ENCODE assay signal across 14 cellular contexts in the genomic region with DNA sequence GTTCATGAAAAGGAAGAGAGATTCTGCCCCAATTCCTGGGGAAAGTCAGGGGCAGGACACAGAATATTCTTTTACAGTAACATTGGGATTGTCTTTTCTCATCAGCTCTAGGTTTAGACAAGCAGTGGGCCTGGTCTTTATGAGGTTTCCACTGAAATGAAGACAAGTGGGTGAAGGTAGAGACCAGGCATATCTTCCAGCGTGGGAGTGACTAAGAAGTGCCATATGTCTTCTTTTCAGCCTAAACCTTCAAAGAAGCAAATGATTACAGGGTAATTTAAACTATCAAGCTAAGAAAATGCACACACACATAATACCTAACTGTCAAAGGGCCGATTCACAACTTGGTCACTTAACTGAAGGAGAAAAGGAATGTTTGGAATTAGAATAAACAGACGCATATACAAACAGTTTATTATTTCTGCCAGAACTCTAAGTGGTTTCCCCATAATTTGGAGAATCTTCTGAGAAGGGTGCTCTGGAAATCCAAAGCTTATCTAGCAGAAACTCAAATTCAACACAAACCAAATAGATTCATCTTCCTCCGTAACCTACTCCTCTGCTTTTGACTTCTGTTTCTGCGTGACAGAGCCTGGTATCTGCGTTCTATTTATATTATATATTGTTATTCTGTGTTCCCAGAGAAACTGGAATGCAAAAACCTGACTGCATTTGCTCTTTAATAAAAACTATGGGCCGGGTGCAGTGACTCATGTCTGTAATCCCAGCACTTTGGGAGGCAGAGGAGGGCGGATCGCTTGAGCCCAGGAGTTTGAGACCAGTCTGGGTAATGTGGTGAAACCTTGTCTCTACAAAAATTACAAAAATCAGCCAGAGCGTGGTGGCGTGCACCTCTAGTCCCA. TPM values are rescaled to one million over a fixed set of nuclear protein-coding genes. Genes with fewer than 3 reads are reported as not detected.
DNase-seq lines count a peak whose midpoint lies in the region; ATAC-seq and TF ChIP-seq lines count a peak whose summit lies in the region.
"Had no signal": no experiment of that assay in that cellular context is flagged by ENCODE, and none has a peak within 500 bp of the region (broad histone marks: within the 10 kb centered on the region; RNA-seq: fewer than 3 reads in every experiment).

No MANE protein-coding gene starts in this region.

- DNase-seq in HAP-1 (ENCODE audit: low spot score in 2 of 2): peak; percentile 10 to 33
- DNase-seq in amniotic stem cell (lab: John Stamatoyannopoulos, UW): peak; percentile 59
- DNase-seq in islet precursor cell: peak; percentile 63
- peak in 1 of 2 donors; percentile 7 for DNase-seq in thyroid gland
- no peak for DNase-seq in activated T-cell treated with anti-CD3 and anti-CD28 coated beads, Interleukin-2, amount 50 U/mL, for 24 hours
- DNase-seq in NCI-H1105 treated with DMSO at 0.1 percent for 48 hours (lab: John Stamatoyannopoulos, UW): no peak
- DNase-seq: midbrain, NCI-H446, right cardiac atrium, T-helper 17 cell had no signal

- ATAC-seq in HG03280 (IDR thresholded peaks at IDR 0.05; ENCODE audit: unreplicated experiment): no peak
- ATAC-seq: Panc1, right cardiac atrium, T-helper 17 cell had no signal

- H3K27me3 Mint-ChIP-seq in activated T-cell treated with anti-CD3 and anti-CD28 coated beads, Interleukin-2, amount 50 U/mL, for 24 hours: no peaks in the 10 kb centered on the region

- H3K27me3 ChIP-seq in HAP-1 (ENCODE audit: low read depth): no peaks in the 10 kb centered on the region
- H3K27me3 ChIP-seq in thyroid gland: no peaks in the 10 kb centered on the region
- H3K27me3 ChIP-seq: cardiac muscle cell had no signal

- no peaks in the 10 kb centered on the region for H3K9me3 Mint-ChIP-seq in activated T-cell treated with anti-CD3 and anti-CD28 coated beads, Interleukin-2, amount 50 U/mL, for 24 hours
- H3K9me3 Mint-ChIP-seq: activated T-helper 2 cell treated with anti-CD3 and anti-CD28 coated beads, Interferon-gamma antibody, Interleukin-2, Interleukin-4, amounts not matched to agents 10 μg/mL and 5 μg/mL and 100 μg/mL, durations not matched to agents 14 hours and 24 hours and 36 hours had no signal

- peak overlapping the region in 2 of 3 donors; percentile 0 to 66 for H3K27ac ChIP-seq in thyroid gland
- H3K27ac ChIP-seq: cardiac muscle cell had no signal

- no peak for TF ChIP-seq CTCF in thyroid gland (IDR thresholded peaks at IDR 0.05)

- H3K4me3 Mint-ChIP-seq in activated T-cell treated with anti-CD3 and anti-CD28 coated beads, Interleukin-2, amount 50 U/mL, for 24 hours: no peak overlapping the region
- H3K4me3 Mint-ChIP-seq: T-helper 17 cell had no signal

- TF ChIP-seq POLR2A in thyroid gland (IDR thresholded peaks at IDR 0.05): no peak

- in situ Hi-C loops in HAP-1 (cut with MboI; ENCODE audit: low sequenced_read_pairs): no loop called here

- intact Hi-C loops in thyroid gland (cut with DNase I): no loop called here

- H3K27ac Mint-ChIP-seq in activated T-cell treated with anti-CD3 and anti-CD28 coated beads, Interleukin-2, amount 50 U/mL, for 24 hours: no peak overlapping the region
- H3K27ac Mint-ChIP-seq: activated T-helper 2 cell treated with anti-CD3 and anti-CD28 coated beads, Interferon-gamma antibody, Interleukin-2, Interleukin-4, amounts not matched to agents 10 μg/mL and 5 μg/mL and 100 μg/mL, durations not matched to agents 14 hours and 24 hours and 36 hours; T-helper 17 cell had no signal

- no peaks in the 10 kb centered on the region for H3K9me3 ChIP-seq in HAP-1
- no peaks in the 10 kb centered on the region for H3K9me3 ChIP-seq in thyroid gland

- H3K36me3 Mint-ChIP-seq in activated T-cell treated with anti-CD3 and anti-CD28 coated beads, Interleukin-2, amount 50 U/mL, for 24 hours (ENCODE audit: low read depth): no peaks in the 10 kb centered on the region

- H3K36me3 ChIP-seq in HAP-1 (replicated peaks) (no peaks in the 10 kb centered on the region), thyroid gland (no peaks in the 10 kb centered on the region)
- H3K36me3 ChIP-seq: cardiac muscle cell had no signal

- no peaks in the 10 kb centered on the region for H3K4me1 Mint-ChIP-seq in activated T-cell treated with anti-CD3 and anti-CD28 coated beads, Interleukin-2, amount 50 U/mL, for 24 hours (ENCODE audit: low read depth)
- H3K4me1 Mint-ChIP-seq: T-helper 17 cell had no signal

- WGBS in thyroid gland, 2 donors: 59 to 60% methylated on average over 11 of the region's 11 CpGs

- H3K4me3 ChIP-seq in HAP-1 (no peak overlapping the region), thyroid gland (replicated peaks in 1 of 3) (no peak overlapping the region)
- H3K4me3 ChIP-seq: cardiac muscle cell had no signal

- H3K4me1 ChIP-seq in HAP-1: peaks cover 6% of the 10 kb centered on the region
- peaks cover 5 to 11% of the 10 kb centered on the region in 2 donors for H3K4me1 ChIP-seq in thyroid gland

RNA-seq across cellular contexts. Expression of gene TEK, which starts 22.0 kb away (rescaled TPM):
- total RNA-seq in thyroid gland: 10 to 100 TPM; 11.9 to 32.6 (median 15.9) TPM
- total RNA-seq: activated T-helper 2 cell treated with anti-CD3 and anti-CD28 coated beads, Interferon-gamma antibody, Interleukin-2, Interleukin-4, amounts not matched to agents 10 μg/mL and 5 μg/mL and 100 μg/mL, durations not matched to agents 14 hours and 24 hours and 36 hours; T-helper 17 cell had no signal

Comparison
In these comparisons a context has a peak if more than half of its experiments do, and no peak if none do; other contexts are left out.
1. DNase-seq: peak in HAP-1 (2 of 2), amniotic stem cell (single experiment) and islet precursor cell (single experiment); none in activated T-cell treated with anti-CD3 and anti-CD28 coated beads, Interleukin-2, amount 50 U/mL, for 24 hours (single experiment) and NCI-H1105 treated with DMSO at 0.1 percent for 48 hours (single experiment).